22 cellular contexts compared by ENCODE assay signal in genomic region chr10:72409167-72409566, GRCh38.
"Had no signal": no experiment of that assay in that cellular context is flagged by ENCODE, and none has a peak within 500 bp of the region (broad histone marks: within the 10 kb centered on the region; RNA-seq: fewer than 3 reads in every experiment).

No MANE protein-coding gene starts in this region.

- H3K79me2 ChIP-seq: hepatocyte had no signal

- ATAC-seq: foreskin keratinocyte, gastroesophageal sphincter, heart left ventricle, left lung, left ventricle myocardium superior, lower lobe of right lung had no signal

- FAIRE-seq: colon, endothelial cell of umbilical vein, frontal cortex, kidney had no signal

- H3K4me3 ChIP-seq: coronary artery, dorsolateral prefrontal cortex, esophagus muscularis mucosa, gastroesophageal sphincter, heart left ventricle, hepatocyte, left lung, lower lobe of right lung had no signal

- H3K27ac ChIP-seq: coronary artery, dorsolateral prefrontal cortex, esophagus muscularis mucosa, foreskin keratinocyte, gastroesophageal sphincter, heart left ventricle, hepatocyte, left lung, lower lobe of right lung had no signal

- DNase-seq: dermis blood vessel endothelial cell; dorsolateral prefrontal cortex; effector CD4-positive, alpha-beta T cell; effector memory CD4-positive, alpha-beta T cell; foreskin keratinocyte; heart left ventricle; hypothalamus; immature natural killer cell; islet precursor cell; kidney; kidney glomerular epithelial cell; left lung; left ventricle myocardium superior; lower lobe of right lung; mesenchymal stem cell had no signal

- H3K4me2 ChIP-seq: hepatocyte had no signal

- H3K27me3 ChIP-seq: dorsolateral prefrontal cortex, esophagus muscularis mucosa, foreskin keratinocyte, gastroesophageal sphincter, heart left ventricle, hepatocyte, left lung had no signal

- H3K4me1 ChIP-seq: esophagus muscularis mucosa, foreskin keratinocyte, gastroesophageal sphincter, heart left ventricle, left lung, lower lobe of right lung had no signal

- H2AFZ ChIP-seq: hepatocyte had no signal
